ENCODE assay signal across 8 cellular contexts in the genomic region with DNA sequence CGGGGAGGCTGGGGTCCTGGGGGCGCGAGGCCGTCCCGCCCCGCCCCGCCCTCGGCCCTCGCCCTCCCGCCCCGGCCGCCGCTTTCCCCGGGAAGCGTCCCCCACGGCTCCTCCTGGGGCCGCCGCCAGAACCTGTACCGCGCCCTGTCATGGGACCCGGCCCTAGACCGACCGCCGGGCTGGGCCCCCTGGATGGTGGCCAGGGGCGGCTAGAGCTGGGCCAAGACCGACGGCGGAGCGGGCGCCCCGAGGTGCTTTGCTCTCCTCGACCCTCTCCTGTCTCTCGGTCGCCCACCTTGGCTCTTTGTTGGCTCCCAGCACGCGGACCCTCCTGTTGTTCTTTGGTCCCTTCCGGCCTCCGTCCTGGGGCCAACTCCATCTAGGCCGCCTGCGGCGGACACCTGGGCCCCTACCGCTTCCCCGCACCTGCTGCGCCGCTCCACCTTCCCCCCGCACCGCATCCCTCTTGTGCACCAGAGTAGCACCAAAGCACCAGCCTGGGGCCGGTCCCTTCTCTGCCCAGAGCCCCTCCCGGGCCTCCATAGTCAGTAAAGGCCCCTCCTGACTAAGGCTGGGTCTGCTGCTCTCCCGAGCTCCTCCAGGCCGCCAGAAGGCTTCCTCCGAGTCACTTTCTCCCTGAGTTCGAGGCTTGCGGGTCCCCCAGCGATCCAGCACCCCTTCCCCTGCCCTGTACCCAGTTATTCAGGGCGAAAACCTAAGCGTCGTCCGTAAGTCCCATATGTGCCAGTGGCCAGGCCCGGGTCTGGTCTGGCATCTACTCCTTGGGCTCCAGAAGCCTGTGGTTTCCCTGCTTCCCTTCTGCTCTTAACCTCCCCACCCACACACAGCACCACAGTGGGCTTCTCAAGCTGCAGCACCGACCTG. TPM values are rescaled to one million over a fixed set of nuclear protein-coding genes. Genes with fewer than 3 reads are reported as not detected.
DNase-seq lines count a peak whose midpoint lies in the region; ATAC-seq and TF ChIP-seq lines count a peak whose summit lies in the region.

No MANE protein-coding gene starts in this region.

- no peak for ATAC-seq in HG02885 (IDR thresholded peaks at IDR 0.05; ENCODE audit: poor library complexity, unreplicated experiment)

- no peaks in the 10 kb centered on the region for H3K9me3 ChIP-seq in mucosa of stomach (ENCODE audit: control insufficient read depth, low read length)

- peaks cover 55% of the 10 kb centered on the region for H3K4me1 ChIP-seq in mucosa of stomach (ENCODE audit: control insufficient read depth, insufficient read depth, low read length)

- H3K27ac ChIP-seq in HL-60 (replicated peaks), result peak overlapping the region; percentile 93
- H3K27ac ChIP-seq in brain microvascular endothelial cell, result no peak overlapping the region

- DNase-seq in GM13976 (ENCODE audit: low spot score) (peak; percentile 25), HL-60 (ENCODE audit: low read depth in 1 of 2, low spot score in 1 of 2) (peak in 1 of 2 experiments; percentile 23), brain microvascular endothelial cell (no peak), COLO829 (ENCODE audit: low spot score) (no peak), NCI-H774 (lab: John Stamatoyannopoulos, UW) (no peak), cerebellum (ENCODE audit: low spot score) (no peak)

- TF ChIP-seq CTCF in GM13976 (IDR thresholded peaks at IDR 0.05; ENCODE audit: borderline replicate concordance, control extremely low read depth, extremely low read depth, insufficient read depth, missing control alignments) (no peak), HL-60 (IDR thresholded peaks at IDR 0.05; ENCODE audit: insufficient read depth, low read length) (no peak), brain microvascular endothelial cell (IDR thresholded peaks at IDR 0.05; ENCODE audit: low read depth, low read length, missing control alignments) (no peak)

- in situ Hi-C loops in GM13976 (cut with MboI; ENCODE audit: low sequenced_read_pairs, unreplicated experiment), result no loop called here
- in situ Hi-C loops in brain microvascular endothelial cell (cut with HindIII; ENCODE audit: low pct_ligation_motif_present, low sequenced_read_pairs), result no loop called here

- H3K36me3 ChIP-seq in brain microvascular endothelial cell (replicated peaks), result peaks cover 4% of the 10 kb centered on the region
- no peaks in the 10 kb centered on the region for H3K36me3 ChIP-seq in mucosa of stomach (ENCODE audit: control insufficient read depth, insufficient read depth, low read length)

- peak overlapping the region; percentile 61 for H3K9ac ChIP-seq in mucosa of stomach (ENCODE audit: low read length)

- H3K27me3 ChIP-seq in HL-60 (ENCODE audit: insufficient read depth, poor library complexity, severe bottlenecking) (no peaks in the 10 kb centered on the region), brain microvascular endothelial cell (replicated peaks) (no peaks in the 10 kb centered on the region), mucosa of stomach (ENCODE audit: control insufficient read depth, insufficient read depth, low read length) (no peaks in the 10 kb centered on the region)

- peak overlapping the region; percentile 96 for H3K4me3 ChIP-seq in HL-60 (replicated peaks; ENCODE audit: insufficient read depth, low read length)
- H3K4me3 ChIP-seq in brain microvascular endothelial cell (ENCODE audit: low read depth, low read length), result peak overlapping the region; percentile 71
- H3K4me3 ChIP-seq in mucosa of stomach (ENCODE audit: low read length), result peak overlapping the region; percentile 19

RNA-seq across cellular contexts. Expression of a gene that starts 0.6 kb away (rescaled TPM):
- total RNA-seq in cerebellum, result 8.7 TPM

RNA-seq across cellular contexts. Expression of a gene that starts 0.8 kb away (rescaled TPM):
- total RNA-seq in cerebellum, result 13.5 TPM

RNA-seq across cellular contexts. Expression of a gene that starts 9.8 kb away (rescaled TPM):
- total RNA-seq in cerebellum, result 25.5 TPM

RNA-seq across cellular contexts. Expression of a gene that starts 37.8 kb away (rescaled TPM):
- total RNA-seq in cerebellum, result 1.6 TPM

Comparison
In these comparisons a context has a peak if more than half of its experiments do, and no peak if none do; other contexts are left out.
1. H3K4me3 ChIP-seq: peak in every context shown above with its lines; median percentile 96 in HL-60; 71 in brain microvascular endothelial cell; 19 in mucosa of stomach.